ENCODE assay signal across 8 cellular contexts in the genomic region with DNA sequence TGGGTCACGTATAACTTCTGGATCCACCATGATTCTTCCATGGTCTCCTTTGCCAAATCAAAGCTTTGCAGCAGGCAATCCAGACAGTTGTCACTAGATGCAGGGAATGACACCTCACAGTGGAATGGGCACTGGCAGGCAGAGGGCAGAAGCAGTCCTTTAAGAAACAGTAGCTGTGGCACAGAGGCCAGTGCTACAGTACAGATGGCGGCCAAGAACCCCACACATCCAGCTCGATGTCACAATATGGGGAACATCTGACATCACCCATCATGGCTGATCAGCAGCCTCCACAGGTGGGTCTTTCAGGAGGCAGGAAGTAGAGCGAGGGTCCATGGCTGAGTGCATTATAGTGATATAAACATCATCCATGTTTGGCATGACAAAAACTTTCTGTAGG. TPM values are rescaled to one million over a fixed set of nuclear protein-coding genes. Genes with fewer than 3 reads are reported as not detected.
A peak's percentile ranks its signal among the peaks of the same experiment; 100 is the strongest.
DNase-seq lines count a peak whose midpoint lies in the region; ATAC-seq and TF ChIP-seq lines count a peak whose summit lies in the region.

No MANE protein-coding gene starts in this region.

- peaks cover 17% of the 10 kb centered on the region for H4K20me1 ChIP-seq in Loucy (ENCODE audit: insufficient read depth, low read length, poor library complexity, severe bottlenecking)

- H3K27me3 Mint-ChIP-seq in MCF 10A (ENCODE audit: insufficient read depth, unreplicated experiment) = no peaks in the 10 kb centered on the region

- H3K9me3 ChIP-seq in Loucy (ENCODE audit: insufficient read depth, low read depth, low read length) (no peaks in the 10 kb centered on the region), parathyroid adenoma (ENCODE audit: control insufficient read depth, low read length) (no peaks in the 10 kb centered on the region)

- H3K4me3 Mint-ChIP-seq in MCF 10A (ENCODE audit: unreplicated experiment) = no peak overlapping the region

- intact Hi-C loops in MCF 10A (cut with micrococcal nuclease) = no loop called here

- no peaks in the 10 kb centered on the region for H3K9me2 ChIP-seq in Loucy (replicated peaks; ENCODE audit: low read depth, low read length)

- H3K27ac ChIP-seq in parathyroid adenoma = peak overlapping the region; percentile 98

- peaks cover 17% of the 10 kb centered on the region for H3K36me3 Mint-ChIP-seq in MCF 10A (ENCODE audit: insufficient read depth, unreplicated experiment)

- no peaks in the 10 kb centered on the region for H3K9me3 Mint-ChIP-seq in MCF 10A (ENCODE audit: unreplicated experiment)

- no peak overlapping the region for H3K27ac Mint-ChIP-seq in MCF 10A (ENCODE audit: low read depth, unreplicated experiment)

- H3F3A ChIP-seq in Loucy (ENCODE audit: low read depth) = no peaks in the 10 kb centered on the region

- peaks cover 26% of the 10 kb centered on the region for H3K79me2 ChIP-seq in Loucy (ENCODE audit: insufficient read depth, low read length)
- no peaks in the 10 kb centered on the region for H3K79me2 ChIP-seq in parathyroid adenoma

- H3K4me1 Mint-ChIP-seq in MCF 10A (ENCODE audit: insufficient read depth, unreplicated experiment) = peaks cover 23% of the 10 kb centered on the region

- no peak overlapping the region for H3K4me3 ChIP-seq in Loucy (ENCODE audit: low read length, poor library complexity, severe bottlenecking)
- no peak overlapping the region for H3K4me3 ChIP-seq in parathyroid adenoma (ENCODE audit: low read depth, low read length)

- H3K27me3 ChIP-seq in Loucy (ENCODE audit: insufficient read depth, low read length, poor library complexity, severe bottlenecking) (no peaks in the 10 kb centered on the region), parathyroid adenoma (ENCODE audit: control insufficient read depth, insufficient read depth, low read length) (no peaks in the 10 kb centered on the region)

- no TSS peak for BruUV-seq in MCF 10A (replicated peaks; lab: Mats Ljungman, UMichigan)

- CTCF ChIA-PET in MCF 10A (lab: Yijun Ruan, JAX) = interaction anchor here (0.6 to 4.1 kb wide), 10 partner anchors 18 to 238 kb away, joined by 3 to 53 read pairs (median 6); partner anchors contain the start of gene CSHL1

- H3K4me2 ChIP-seq in Loucy (ENCODE audit: low read depth, low read length, poor library complexity, severe bottlenecking) (no peak overlapping the region), parathyroid adenoma (ENCODE audit: low read length) (no peak overlapping the region)

- peaks cover 19% of the 10 kb centered on the region; the same call in 1 of the 2 replicates for H3K36me3 ChIP-seq in Loucy (ENCODE audit: insufficient read depth, low read length)
- no peaks in the 10 kb centered on the region for H3K36me3 ChIP-seq in parathyroid adenoma (ENCODE audit: control insufficient read depth, insufficient read depth, low read length)

- peak; percentile 28; the same call in 1 of the 2 replicates for TF ChIP-seq CTCF in Loucy (conservative IDR thresholded peaks at IDR 0.05; ENCODE audit: low read length)
- no peak for TF ChIP-seq CTCF in MCF 10A (IDR thresholded peaks at IDR 0.05; ENCODE audit: unreplicated experiment)
- peak; percentile 31 for TF ChIP-seq CTCF in parathyroid adenoma (IDR thresholded peaks at IDR 0.05)

- DNase-seq in DMS53 (lab: John Stamatoyannopoulos, UW) = peak; percentile 43
- no peak for DNase-seq in DMS53 treated with DMSO at 0.1 percent for 48 hours (lab: John Stamatoyannopoulos, UW; ENCODE audit: unreplicated experiment)
- DNase-seq in MCF 10A (ENCODE audit: unreplicated experiment) = peak; percentile 60

- POLR2A ChIA-PET in MCF 10A (lab: Yijun Ruan, JAX) = interaction anchor here (0.8 to 7.1 kb wide), 20 partner anchors 19 to 307 kb away, joined by 3 to 94 read pairs (median 8); partner anchors contain the start of genes ERN1 and TEX2

- H3K9ac ChIP-seq in Loucy (ENCODE audit: low read depth, low read length, poor library complexity, severe bottlenecking) (peak overlapping the region; percentile 95), parathyroid adenoma (no peak overlapping the region)

- no peak overlapping the region for H2AFZ ChIP-seq in Loucy (ENCODE audit: low read length)
- H2AFZ ChIP-seq in parathyroid adenoma = no peak overlapping the region

- H3K4me1 ChIP-seq in Loucy (ENCODE audit: insufficient read depth, low read length, poor library complexity, severe bottlenecking) = peaks cover 11% of the 10 kb centered on the region
- peaks cover 20% of the 10 kb centered on the region for H3K4me1 ChIP-seq in parathyroid adenoma

- no peak for ATAC-seq in HG03460 (IDR thresholded peaks at IDR 0.05; ENCODE audit: unreplicated experiment)
- ATAC-seq in HG02678 (IDR thresholded peaks at IDR 0.05; ENCODE audit: unreplicated experiment) = no peak
- ATAC-seq in HG03342 (IDR thresholded peaks at IDR 0.05; ENCODE audit: unreplicated experiment) = no peak

RNA-seq across cellular contexts. Expression of gene ERN1, which starts 18.8 kb away (rescaled TPM):
- total RNA-seq in MCF 10A (2022) = 79.5 and 87.0 TPM in 2 replicates
